Comparison of ENCODE assay signal across 2 cellular contexts in genomic region chr2:65044097-65044735, GRCh38.
TF ChIP-seq lines count a peak whose summit lies in the region.

No MANE protein-coding gene starts in this region.

TF ChIP-seq in GM12891, 5 proteins besides CTCF, POLR2A, EP300 and RAD21:
- TF ChIP-seq POU2F2 (IDR thresholded peaks at IDR 0.05; ENCODE audit: low read depth, low read length) = no peak
- no peak for TF ChIP-seq TAF1 (IDR thresholded peaks at IDR 0.05; ENCODE audit: low read depth, low read length)
- no peak for TF ChIP-seq SPI1 (IDR thresholded peaks at IDR 0.05; ENCODE audit: low read depth, low read length)
- no peak for TF ChIP-seq PAX5 (IDR thresholded peaks at IDR 0.05; ENCODE audit: insufficient read depth, low read length, severe bottlenecking)
- TF ChIP-seq POLR2AphosphoS5 (IDR thresholded peaks at IDR 0.05; ENCODE audit: low read depth, low read length) = no peak

TF ChIP-seq in GM12878, 131 proteins besides CTCF, POLR2A, EP300 and RAD21 (continued from another document):
- TF ChIP-seq ZBTB33 (IDR thresholded peaks at IDR 0.05) (0 out of 2 replicates have a peak, but pooled peaks have one; percentile 48), CBX5 (IDR thresholded peaks at IDR 0.05; ENCODE audit: low read depth) (peak; percentile 60; the same call in 1 of the 2 replicates)
